Comparison of ENCODE assay signal across 8 cellular contexts in the genomic region with DNA sequence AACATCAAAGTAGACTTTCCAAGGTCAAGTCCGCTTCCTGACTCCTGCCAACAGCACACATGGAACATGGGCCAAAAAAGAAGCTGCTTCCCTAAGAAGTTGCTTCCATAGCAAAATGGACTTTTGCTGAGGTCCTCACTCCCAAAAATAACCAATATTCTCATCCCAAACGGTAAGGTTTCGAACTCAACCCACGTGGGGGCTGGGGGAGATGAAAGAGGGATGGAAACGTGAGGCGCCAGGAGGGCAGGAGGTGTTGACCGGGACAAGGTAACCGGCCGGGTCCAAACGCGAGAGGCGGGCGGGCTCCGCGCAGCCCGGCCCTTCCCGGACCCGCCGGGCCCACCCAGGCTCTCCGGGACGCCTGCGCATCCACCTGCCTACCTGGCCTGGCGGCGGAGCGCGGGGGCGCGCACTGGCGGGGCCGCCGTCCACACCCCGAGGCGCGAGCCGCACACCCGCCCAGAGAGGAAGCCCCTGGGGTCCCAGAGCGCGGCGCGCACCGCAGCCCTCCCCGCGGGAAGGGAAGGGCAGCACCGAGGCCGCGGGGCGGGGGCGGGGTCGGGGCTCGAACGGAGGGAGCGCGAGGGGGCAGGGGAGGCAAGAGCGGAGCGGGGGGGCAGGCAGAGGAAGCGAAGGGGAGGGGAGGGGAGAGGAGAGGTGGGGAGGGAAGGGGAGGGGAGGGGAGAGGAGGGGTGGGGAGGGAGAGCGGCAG. TPM values are rescaled to one million over a fixed set of nuclear protein-coding genes. Genes with fewer than 3 reads are reported as not detected.
DNase-seq lines count a peak whose midpoint lies in the region; ATAC-seq and TF ChIP-seq lines count a peak whose summit lies in the region.

No MANE protein-coding gene starts in this region.

- DNase-seq in AG10803 (ENCODE audit: low read depth) (peak; percentile 5), RPMI8226 (peak; percentile 82), cardiac septum (ENCODE audit: low spot score) (peak; percentile 78), retina (peak; percentile 37), vagina (ENCODE audit: extremely low spot score in 2 of 2) (no peak)
- DNase-seq in activated naive CD4-positive, alpha-beta T cell treated with anti-CD3 and anti-CD28 coated beads for 36 hours = peak; percentile 60

- H3K4me1 Mint-ChIP-seq in activated naive CD4-positive, alpha-beta T cell treated with anti-CD3 and anti-CD28 coated beads for 36 hours (ENCODE audit: low read depth) = peaks cover 39% of the 10 kb centered on the region

- intact Hi-C loops in activated naive CD4-positive, alpha-beta T cell treated with anti-CD3 and anti-CD28 coated beads for 36 hours (cut with micrococcal nuclease) = loop anchor here (2.0 to 5.0 kb wide), 4 partner anchors 115 to 1250 kb away; a partner anchor contains a TSS
- intact Hi-C loops in cardiac septum (cut with DNase I) (no loop called here), vagina (cut with DNase I) (no loop called here)

- no peaks in the 10 kb centered on the region for H3K9me3 ChIP-seq in vagina

- H3K36me3 Mint-ChIP-seq in activated naive CD4-positive, alpha-beta T cell treated with anti-CD3 and anti-CD28 coated beads for 36 hours (ENCODE audit: low read depth) = peaks cover 10% of the 10 kb centered on the region

- H3K4me1 ChIP-seq in vagina = peaks cover 15% of the 10 kb centered on the region

- peak overlapping the region; percentile 88 for H3K4me3 Mint-ChIP-seq in activated naive CD4-positive, alpha-beta T cell treated with anti-CD3 and anti-CD28 coated beads for 36 hours

- peak overlapping the region; percentile 87 for H3K27ac ChIP-seq in vagina

- H3K9me3 Mint-ChIP-seq in activated naive CD4-positive, alpha-beta T cell treated with anti-CD3 and anti-CD28 coated beads for 36 hours = no peaks in the 10 kb centered on the region

- TF ChIP-seq CTCF in AG10803 (conservative IDR thresholded peaks at IDR 0.05; ENCODE audit: low read length) (no peak), vagina (IDR thresholded peaks at IDR 0.05) (no peak)

- H3K27me3 Mint-ChIP-seq in activated naive CD4-positive, alpha-beta T cell treated with anti-CD3 and anti-CD28 coated beads for 36 hours (ENCODE audit: low read depth) = no peaks in the 10 kb centered on the region

- H3K36me3 ChIP-seq in vagina = no peaks in the 10 kb centered on the region

- peak; percentile 20 for ATAC-seq in HG03354 (IDR thresholded peaks at IDR 0.05; ENCODE audit: poor library complexity, severe bottlenecking, unreplicated experiment)

- H3K4me3 ChIP-seq in AG10803 (ENCODE audit: low read length) (peak overlapping the region; percentile 70), vagina (peak overlapping the region; percentile 84 to 93)

- peak; percentile 24 for TF ChIP-seq POLR2A in GM19099 (IDR thresholded peaks at IDR 0.05; ENCODE audit: extremely low read depth, insufficient read length, low read depth)
- no peak for TF ChIP-seq POLR2A in vagina (IDR thresholded peaks at IDR 0.05)

- peak overlapping the region; percentile 68 for H3K27ac Mint-ChIP-seq in activated naive CD4-positive, alpha-beta T cell treated with anti-CD3 and anti-CD28 coated beads for 36 hours

- CTCF ChIA-PET in activated naive CD4-positive, alpha-beta T cell treated with anti-CD3 and anti-CD28 coated beads for 36 hours (lab: Charles Lee) = interaction anchor here (0.6 kb wide), 1 partner anchor 12 kb away, joined by 4 read pairs; no protein-coding TSS in a partner anchor

- no peaks in the 10 kb centered on the region for H3K27me3 ChIP-seq in vagina

RNA-seq across cellular contexts. Expression of a gene that starts 0.7 kb away (rescaled TPM):
- 10 to 100 TPM; 25.2 to 33.8 TPM for total RNA-seq in activated naive CD4-positive, alpha-beta T cell treated with anti-CD3 and anti-CD28 coated beads for 36 hours
- total RNA-seq in cardiac septum = 40.3 TPM
- total RNA-seq in vagina = 45.7 TPM

RNA-seq across cellular contexts. Expression of a gene that starts 57.3 kb away (rescaled TPM):
- total RNA-seq in activated naive CD4-positive, alpha-beta T cell treated with anti-CD3 and anti-CD28 coated beads for 36 hours = 10 to 100 TPM; 26.0 to 28.3 TPM
- total RNA-seq in cardiac septum = 13.0 TPM
- total RNA-seq in vagina = 28.5 TPM

Comparison
In these comparisons a context has a peak if more than half of its experiments do, and no peak if none do; other contexts are left out.
1. DNase-seq: peak in AG10803 (single experiment), RPMI8226 (single experiment), activated naive CD4-positive, alpha-beta T cell treated with anti-CD3 and anti-CD28 coated beads for 36 hours (single experiment), cardiac septum (single experiment) and retina (single experiment); none in vagina (0 of 2).